Comparison of ENCODE assay signal across 30 cellular contexts in the genomic region with DNA sequence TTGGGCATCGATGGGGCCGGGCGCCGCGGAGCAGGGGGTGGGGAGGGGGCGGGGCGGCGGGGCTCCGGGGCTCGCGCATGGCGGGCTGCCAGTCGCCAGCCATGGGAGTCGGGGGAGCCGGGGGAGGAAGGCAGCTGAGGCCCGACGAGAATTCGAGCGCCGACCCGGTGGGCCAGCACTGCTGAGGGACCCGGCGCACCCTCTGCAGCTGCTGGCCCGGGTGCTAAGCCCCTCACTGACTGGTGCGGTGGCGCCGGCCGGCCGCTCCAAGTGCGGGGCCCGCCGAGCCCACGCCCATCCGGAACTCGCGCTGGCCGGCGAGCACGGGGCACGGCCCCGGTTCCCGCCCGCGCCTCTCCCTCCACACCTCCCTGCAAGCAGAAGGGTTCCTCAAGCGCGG. TPM values are rescaled to one million over a fixed set of nuclear protein-coding genes. Genes with fewer than 3 reads are reported as not detected.
"Had no signal": no experiment of that assay in that cellular context is flagged by ENCODE, and none has a peak within 500 bp of the region (broad histone marks: within the 10 kb centered on the region; RNA-seq: fewer than 3 reads in every experiment).

No MANE protein-coding gene starts in this region.

- H3K9me3 ChIP-seq: esophagus muscularis mucosa, heart right ventricle, lower lobe of right lung, prostate gland, right atrium auricular region, sigmoid colon, tibial nerve, upper lobe of right lung, vagina had no signal

- H3K27ac ChIP-seq: esophagus muscularis mucosa, heart right ventricle, lower lobe of right lung, prostate gland, right atrium auricular region, sigmoid colon, skin epidermis, spleen, stomach, tibial nerve, upper lobe of right lung, vagina had no signal

- H3K4me3 ChIP-seq: lower lobe of right lung, prostate gland, skin epidermis, tibial nerve, upper lobe of right lung, vagina had no signal

- H3K36me3 ChIP-seq: esophagus muscularis mucosa, heart right ventricle, lower lobe of right lung, prostate gland, right atrium auricular region, sigmoid colon, spleen, stomach, tibial nerve, upper lobe of right lung, vagina had no signal

- ATAC-seq: heart right ventricle; left colon; left ventricle myocardium superior; lower lobe of right lung; naive thymus-derived CD8-positive, alpha-beta T cell; stimulated activated naive B cell treated with anti-CD40 and anti-IgM and Interleukin-4, amounts not matched to agents 10 μg/mL and 1 μg/mL and 100 μg/mL, for 72 hours; upper lobe of right lung had no signal

- DNase-seq: central memory CD4-positive, alpha-beta T cell; effector CD8-positive, alpha-beta T cell; endodermal cell; foreskin melanocyte; glutamatergic neuron; heart right ventricle; hippocampal formation; kidney glomerular epithelial cell; left colon; left ventricle myocardium superior; lower lobe of right lung; naive thymus-derived CD8-positive, alpha-beta T cell; sigmoid colon; spleen; stimulated activated CD4-positive, alpha-beta T cell treated with anti-CD3 and anti-CD28 coated beads, Interleukin-2, amount 100 ng/mL, for 48 hours; stimulated activated naive B cell treated with anti-CD40 and anti-IgM and Interleukin-4, amounts not matched to agents 10 μg/mL and 1 μg/mL and 100 μg/mL, for 72 hours; stomach; upper lobe of right lung had no signal

- H3K4me1 ChIP-seq: esophagus muscularis mucosa, lower lobe of right lung, prostate gland, right atrium auricular region, sigmoid colon, spleen, tibial nerve, upper lobe of right lung, vagina had no signal

- H3K27me3 ChIP-seq: right atrium auricular region, tibial nerve, upper lobe of right lung, vagina had no signal

RNA-seq across cellular contexts. Expression of a gene that starts 49.4 kb away (rescaled TPM):
- total RNA-seq: cerebellum; endodermal cell; epithelial cell of proximal tubule; esophagus muscularis mucosa; heart right ventricle; left colon; left ventricle myocardium superior; lower lobe of right lung; mesenteric fat pad; myocyte; naive thymus-derived CD8-positive, alpha-beta T cell; neural crest cell; prostate gland; right atrium auricular region; sigmoid colon; spleen; stomach; subcutaneous adipose tissue; upper lobe of right lung; vagina had no signal
- polyA plus RNA-seq: heart right ventricle; naive thymus-derived CD8-positive, alpha-beta T cell; sigmoid colon; stomach had no signal
